3 cellular contexts compared by ENCODE assay signal in genomic region chr1:34606504-34606903, GRCh38.
TF ChIP-seq lines count a peak whose summit lies in the region.

No MANE protein-coding gene starts in this region.

TF ChIP-seq in IMR-90, 13 proteins besides CTCF, POLR2A, EP300 and RAD21:
- TF ChIP-seq, protein P1, sequence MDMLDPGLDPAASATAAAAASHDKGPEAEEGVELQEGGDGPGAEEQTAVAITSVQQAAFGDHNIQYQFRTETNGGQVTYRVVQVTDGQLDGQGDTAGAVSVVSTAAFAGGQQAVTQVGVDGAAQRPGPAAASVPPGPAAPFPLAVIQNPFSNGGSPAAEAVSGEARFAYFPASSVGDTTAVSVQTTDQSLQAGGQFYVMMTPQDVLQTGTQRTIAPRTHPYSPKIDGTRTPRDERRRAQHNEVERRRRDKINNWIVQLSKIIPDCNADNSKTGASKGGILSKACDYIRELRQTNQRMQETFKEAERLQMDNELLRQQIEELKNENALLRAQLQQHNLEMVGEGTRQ (IDR thresholded peaks at IDR 0.05; ENCODE audit: low read depth, low read length), result no peak
- TF ChIP-seq MXI1 (IDR thresholded peaks at IDR 0.05; ENCODE audit: borderline replicate concordance, low read depth, low read length) (no peak), FOS (IDR thresholded peaks at IDR 0.05; ENCODE audit: low read depth, low read length) (no peak), CEBPB (IDR thresholded peaks at IDR 0.05; ENCODE audit: low read depth, low read length) (peak; percentile 52), NFE2L2 (IDR thresholded peaks at IDR 0.05; ENCODE audit: low read depth, low read length) (no peak)

TF ChIP-seq in K562, 482 proteins besides CTCF, POLR2A, EP300 and RAD21:
- 0 out of 2 replicates have a peak, but pooled peaks have one; percentile 17 for TF ChIP-seq CEBPB (tag; IDR thresholded peaks at IDR 0.05)
- TF ChIP-seq RAD51 (IDR thresholded peaks at IDR 0.05; ENCODE audit: borderline replicate concordance, low read depth), result no peak
- no peak for TF ChIP-seq MAFF (IDR thresholded peaks at IDR 0.05; ENCODE audit: low read length)
- no peak for TF ChIP-seq ZBTB2 (IDR thresholded peaks at IDR 0.05)
- no peak for TF ChIP-seq CEBPG (CRISPR knock-in tag; IDR thresholded peaks at IDR 0.05)
- TF ChIP-seq CEBPG (tag; conservative IDR thresholded peaks at IDR 0.05 in 1 of 2, IDR thresholded peaks at IDR 0.05 in 1 of 2), result 0 out of 4 replicates have a peak, but pooled peaks of 1 of the 2 experiments have one; percentile 19

TF ChIP-seq in neural cell, 6 proteins besides CTCF, POLR2A, EP300 and RAD21:
- TF ChIP-seq, protein P2, sequence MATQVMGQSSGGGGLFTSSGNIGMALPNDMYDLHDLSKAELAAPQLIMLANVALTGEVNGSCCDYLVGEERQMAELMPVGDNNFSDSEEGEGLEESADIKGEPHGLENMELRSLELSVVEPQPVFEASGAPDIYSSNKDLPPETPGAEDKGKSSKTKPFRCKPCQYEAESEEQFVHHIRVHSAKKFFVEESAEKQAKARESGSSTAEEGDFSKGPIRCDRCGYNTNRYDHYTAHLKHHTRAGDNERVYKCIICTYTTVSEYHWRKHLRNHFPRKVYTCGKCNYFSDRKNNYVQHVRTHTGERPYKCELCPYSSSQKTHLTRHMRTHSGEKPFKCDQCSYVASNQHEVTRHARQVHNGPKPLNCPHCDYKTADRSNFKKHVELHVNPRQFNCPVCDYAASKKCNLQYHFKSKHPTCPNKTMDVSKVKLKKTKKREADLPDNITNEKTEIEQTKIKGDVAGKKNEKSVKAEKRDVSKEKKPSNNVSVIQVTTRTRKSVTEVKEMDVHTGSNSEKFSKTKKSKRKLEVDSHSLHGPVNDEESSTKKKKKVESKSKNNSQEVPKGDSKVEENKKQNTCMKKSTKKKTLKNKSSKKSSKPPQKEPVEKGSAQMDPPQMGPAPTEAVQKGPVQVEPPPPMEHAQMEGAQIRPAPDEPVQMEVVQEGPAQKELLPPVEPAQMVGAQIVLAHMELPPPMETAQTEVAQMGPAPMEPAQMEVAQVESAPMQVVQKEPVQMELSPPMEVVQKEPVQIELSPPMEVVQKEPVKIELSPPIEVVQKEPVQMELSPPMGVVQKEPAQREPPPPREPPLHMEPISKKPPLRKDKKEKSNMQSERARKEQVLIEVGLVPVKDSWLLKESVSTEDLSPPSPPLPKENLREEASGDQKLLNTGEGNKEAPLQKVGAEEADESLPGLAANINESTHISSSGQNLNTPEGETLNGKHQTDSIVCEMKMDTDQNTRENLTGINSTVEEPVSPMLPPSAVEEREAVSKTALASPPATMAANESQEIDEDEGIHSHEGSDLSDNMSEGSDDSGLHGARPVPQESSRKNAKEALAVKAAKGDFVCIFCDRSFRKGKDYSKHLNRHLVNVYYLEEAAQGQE (IDR thresholded peaks at IDR 0.05; ENCODE audit: borderline replicate concordance), result peak; percentile 20
- TF ChIP-seq TAF1 (IDR thresholded peaks at IDR 0.05; ENCODE audit: low read depth), result no peak
